1 cellular context compared by ENCODE assay signal in the genomic region with DNA sequence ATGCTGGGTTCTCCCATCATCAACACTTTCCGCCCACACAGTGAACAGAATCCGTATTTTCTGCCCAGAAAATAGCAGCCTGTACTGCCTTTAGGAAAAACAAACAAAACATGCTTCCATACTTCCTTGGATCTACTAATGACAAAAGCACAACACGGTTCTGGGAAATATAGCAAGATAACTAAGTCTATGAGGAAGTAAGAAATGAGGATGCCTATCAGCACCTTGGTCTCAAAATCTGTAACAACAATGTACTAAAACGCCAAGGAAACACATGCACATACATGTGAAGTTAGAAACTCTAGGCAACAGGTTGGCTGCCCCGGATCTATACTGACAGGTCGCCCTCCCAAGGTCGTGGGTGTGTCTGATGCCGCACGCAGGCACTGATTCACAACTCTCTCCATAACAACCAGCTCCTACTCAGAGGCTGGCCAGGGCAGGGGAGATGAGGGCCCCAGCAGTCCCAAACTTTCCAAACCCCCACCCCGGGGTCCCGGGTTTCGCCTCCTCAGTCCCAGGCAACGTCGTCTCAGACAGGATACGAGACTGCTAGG.
TF ChIP-seq lines count a peak whose summit lies in the region.

No MANE protein-coding gene starts in this region.

TF ChIP-seq in GM23338, 12 proteins besides CTCF, POLR2A, EP300 and RAD21 (continued from another document):
- TF ChIP-seq REST (IDR thresholded peaks at IDR 0.05; ENCODE audit: unreplicated experiment), result no peak
- no peak for TF ChIP-seq STAT1 (IDR thresholded peaks at IDR 0.05; ENCODE audit: unreplicated experiment)
TF ChIP-seq in GM23338: peak in this region for 0.
